ENCODE assay signal across 1 cellular context in genomic region chr9:4679268-4680177, GRCh38.
TF ChIP-seq lines count a peak whose summit lies in the region.

Gene CDC37L1, plus strand, starts transcription at chr9:4679569. Its CDS starts 199 bp downstream, at chr9:4679768.

TF ChIP-seq in K562, 482 proteins besides CTCF, POLR2A, EP300 and RAD21 (continued from another document and continues in another):
- peak; percentile 11; the same call in 1 of the 2 replicates for TF ChIP-seq LCOR (CRISPR knock-in tag; IDR thresholded peaks at IDR 0.05)
- TF ChIP-seq FIP1L1 (IDR thresholded peaks at IDR 0.05; ENCODE audit: low read depth, low read length, poor library complexity, severe bottlenecking), result peak; percentile 39
- no peak for TF ChIP-seq NFYB (IDR thresholded peaks at IDR 0.05; ENCODE audit: extremely low read depth, insufficient read length)
- TF ChIP-seq CREB1 (IDR thresholded peaks at IDR 0.05), result peak; percentile 89
- peak; percentile 92 for TF ChIP-seq CREB1 (CRISPR knock-in tag; IDR thresholded peaks at IDR 0.05)
- peak; percentile 65 for TF ChIP-seq ETV1 (tag; conservative IDR thresholded peaks at IDR 0.05; ENCODE audit: low read depth)
- TF ChIP-seq NFRKB (IDR thresholded peaks at IDR 0.05; ENCODE audit: low read depth), result no peak; the same call in 1 of the 2 replicates
- TF ChIP-seq ZC3H4 (CRISPR knock-in tag; IDR thresholded peaks at IDR 0.05; ENCODE audit: borderline replicate concordance), result no peak
- no peak for TF ChIP-seq ZNF398 (CRISPR knock-in tag; IDR thresholded peaks at IDR 0.05)
- TF ChIP-seq PURB (CRISPR knock-in tag; IDR thresholded peaks at IDR 0.05; ENCODE audit: low read depth), result no peak
- TF ChIP-seq SP2 (IDR thresholded peaks at IDR 0.05; ENCODE audit: extremely low read depth, low read depth, low read length, poor library complexity, severe bottlenecking), result no peak
- TF ChIP-seq POLR2AphosphoS5 (IDR thresholded peaks at IDR 0.05; ENCODE audit: control insufficient read depth, insufficient read depth, low read depth, low read length), result peak; percentile 94
- no peak for TF ChIP-seq ZNF41 (CRISPR knock-in tag; conservative IDR thresholded peaks at IDR 0.05)
- no peak for TF ChIP-seq ZNF280A (IDR thresholded peaks at IDR 0.05; ENCODE audit: low read depth, partially characterized antibody)
- TF ChIP-seq KDM4B (IDR thresholded peaks at IDR 0.05; ENCODE audit: borderline replicate concordance in 2 of 2, low read depth in 1 of 2), result no peak
- peak; percentile 23 for TF ChIP-seq CTCFL (IDR thresholded peaks at IDR 0.05; ENCODE audit: borderline replicate concordance, insufficient read depth, low read depth, low read length, poor library complexity, severe bottlenecking)
- TF ChIP-seq KLF1 (tag; IDR thresholded peaks at IDR 0.05), result no peak; the same call in 1 of the 2 replicates
- no peak for TF ChIP-seq E2F1 (CRISPR knock-in tag; IDR thresholded peaks at IDR 0.05)
- TF ChIP-seq SMARCE1 (IDR thresholded peaks at IDR 0.05), result no peak
- no peak for TF ChIP-seq CAMTA2 (CRISPR knock-in tag; conservative IDR thresholded peaks at IDR 0.05)
- TF ChIP-seq HDAC2 (IDR thresholded peaks at IDR 0.05), result no peak
- TF ChIP-seq ZNF75A (CRISPR knock-in tag; IDR thresholded peaks at IDR 0.05), result no peak
- TF ChIP-seq SIN3A (IDR thresholded peaks at IDR 0.05; ENCODE audit: borderline replicate concordance in 2 of 2, control insufficient read depth in 1 of 2, low read depth in 2 of 2, low read length in 2 of 2), result peak; percentile 16 to 62; a peak in 2 of 4 replicates
- TF ChIP-seq NCOA2 (IDR thresholded peaks at IDR 0.05; ENCODE audit: partially characterized antibody in 2 of 2), result no peak
- no peak for TF ChIP-seq ZNF444 (CRISPR knock-in tag; IDR thresholded peaks at IDR 0.05)
- peak; percentile 64; the same call in 1 of the 2 replicates for TF ChIP-seq GTF2F1 (IDR thresholded peaks at IDR 0.05; ENCODE audit: low read depth, low read length)
- TF ChIP-seq HNRNPK (IDR thresholded peaks at IDR 0.05; ENCODE audit: low read depth, low read length, poor library complexity, severe bottlenecking), result no peak
- no peak for TF ChIP-seq NR2C1 (IDR thresholded peaks at IDR 0.05)
- peak; percentile 71 for TF ChIP-seq NR2C1 (tag; IDR thresholded peaks at IDR 0.05)
- TF ChIP-seq ZNF133 (CRISPR knock-in tag; IDR thresholded peaks at IDR 0.05), result no peak
- TF ChIP-seq MAFF (IDR thresholded peaks at IDR 0.05; ENCODE audit: low read length), result no peak
- TF ChIP-seq ZSCAN29 (IDR thresholded peaks at IDR 0.05), result no peak; the same call in 1 of the 2 replicates
- TF ChIP-seq TRIM25 (IDR thresholded peaks at IDR 0.05; ENCODE audit: borderline replicate concordance), result no peak
- no peak for TF ChIP-seq RUNX1 (IDR thresholded peaks at IDR 0.05; ENCODE audit: low read depth)
- no peak for TF ChIP-seq THRA (IDR thresholded peaks at IDR 0.05)
- TF ChIP-seq USF1 (CRISPR knock-in tag; IDR thresholded peaks at IDR 0.05), result no peak
- no peak for TF ChIP-seq NELFE (IDR thresholded peaks at IDR 0.05; ENCODE audit: insufficient read depth, insufficient read length)
- no peak for TF ChIP-seq PHTF2 (CRISPR knock-in tag; IDR thresholded peaks at IDR 0.05)
- no peak for TF ChIP-seq PHB2 (IDR thresholded peaks at IDR 0.05; ENCODE audit: low read depth)
- TF ChIP-seq ZBTB33 (CRISPR knock-in tag; IDR thresholded peaks at IDR 0.05), result no peak
- TF ChIP-seq PRMT5 (CRISPR knock-in tag; IDR thresholded peaks at IDR 0.05), result no peak
- no peak for TF ChIP-seq HEY1 (CRISPR knock-in tag; IDR thresholded peaks at IDR 0.05; ENCODE audit: borderline replicate concordance)
- TF ChIP-seq ZFPM2 (CRISPR knock-in tag; IDR thresholded peaks at IDR 0.05), result no peak
- no peak for TF ChIP-seq XRCC3 (IDR thresholded peaks at IDR 0.05)
- no peak for TF ChIP-seq CGGBP1 (CRISPR knock-in tag; IDR thresholded peaks at IDR 0.05)
- TF ChIP-seq NEUROD1 (IDR thresholded peaks at IDR 0.05; ENCODE audit: borderline replicate concordance, low read depth, low read length, partially characterized antibody), result peak; percentile 63
- no peak for TF ChIP-seq ZNF695 (CRISPR knock-in tag; IDR thresholded peaks at IDR 0.05)
- no peak for TF ChIP-seq ZNF263 (CRISPR knock-in tag; IDR thresholded peaks at IDR 0.05; ENCODE audit: borderline replicate concordance)
- TF ChIP-seq ZNF780A (CRISPR knock-in tag; IDR thresholded peaks at IDR 0.05), result no peak
- TF ChIP-seq BCL6 (CRISPR knock-in tag; IDR thresholded peaks at IDR 0.05), result no peak
- no peak for TF ChIP-seq SRSF7 (optimal IDR thresholded peaks at IDR 0.05; ENCODE audit: low read depth, low read length)
- no peak for TF ChIP-seq NR2F6 (CRISPR knock-in tag; IDR thresholded peaks at IDR 0.05)
- no peak for TF ChIP-seq SMARCB1 (IDR thresholded peaks at IDR 0.05; ENCODE audit: insufficient read length, low read depth)
- no peak for TF ChIP-seq CBFA2T3 (IDR thresholded peaks at IDR 0.05)
- TF ChIP-seq ZNF785 (CRISPR knock-in tag; IDR thresholded peaks at IDR 0.05), result no peak
- TF ChIP-seq ZNF639 (CRISPR knock-in tag; conservative IDR thresholded peaks at IDR 0.05 in 1 of 2, IDR thresholded peaks at IDR 0.05 in 1 of 2), result peak in 1 of 2 experiments; percentile 87; a peak in 2 of 4 replicates
- TF ChIP-seq FOXM1 (IDR thresholded peaks at IDR 0.05; ENCODE audit: low read depth), result no peak; the same call in 1 of the 2 replicates
- TF ChIP-seq FOXM1 (CRISPR knock-in tag; IDR thresholded peaks at IDR 0.05; ENCODE audit: low read depth), result 0 out of 2 replicates have a peak, but pooled peaks have one; percentile 42
- peak; percentile 42; the same call in 1 of the 2 replicates for TF ChIP-seq DPF2 (IDR thresholded peaks at IDR 0.05)
- no peak for TF ChIP-seq RBM22 (IDR thresholded peaks at IDR 0.05; ENCODE audit: low read depth, low read length, poor library complexity, severe bottlenecking)
